Comparison of ENCODE assay signal across 2 cellular contexts in the genomic region with DNA sequence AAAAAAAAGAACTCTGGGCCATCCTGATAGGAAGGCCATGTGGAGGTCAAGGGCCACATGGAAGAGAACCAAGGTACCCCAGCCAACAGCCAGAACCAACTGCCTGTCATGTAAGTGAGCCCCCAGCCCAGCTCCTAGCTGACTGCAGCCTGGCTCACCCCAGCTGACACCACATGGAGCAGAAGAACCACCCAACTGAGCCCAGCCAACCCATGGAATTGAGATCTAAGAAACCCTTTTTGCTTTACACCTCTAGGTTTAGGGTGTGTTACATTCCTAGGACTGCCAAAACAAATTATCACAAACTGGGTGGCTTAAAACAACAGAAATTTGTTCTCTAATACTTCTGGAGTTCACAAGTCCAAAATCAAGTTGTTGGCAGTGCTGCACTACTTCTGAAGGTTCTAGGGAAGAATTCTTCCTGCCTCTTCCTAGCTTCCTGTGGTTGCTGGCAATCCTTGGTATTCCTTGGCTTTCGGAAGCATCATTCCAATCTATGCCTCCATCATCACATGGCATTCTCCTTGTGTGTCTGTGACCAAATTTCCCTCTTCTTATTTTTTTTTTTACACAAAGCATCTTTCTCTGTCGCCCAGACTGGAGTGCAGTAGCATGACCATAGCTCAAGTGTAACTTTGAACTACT.
TF ChIP-seq lines count a peak whose summit lies in the region.

No MANE protein-coding gene starts in this region.

TF ChIP-seq in HEK293, 187 proteins besides CTCF, POLR2A, EP300 and RAD21:
- TF ChIP-seq SETDB1 (IDR thresholded peaks at IDR 0.05; ENCODE audit: insufficient read length, low read length) (peak; percentile 53), ZNF510 (tag by site-specific recombination; IDR thresholded peaks at IDR 0.05; ENCODE audit: insufficient replicate concordance) (no peak), TRIM28 (IDR thresholded peaks at IDR 0.05; ENCODE audit: borderline replicate concordance, low read length) (peak; percentile 47; the same call in 1 of the 2 replicates)
- TF ChIP-seq, protein P1, sequence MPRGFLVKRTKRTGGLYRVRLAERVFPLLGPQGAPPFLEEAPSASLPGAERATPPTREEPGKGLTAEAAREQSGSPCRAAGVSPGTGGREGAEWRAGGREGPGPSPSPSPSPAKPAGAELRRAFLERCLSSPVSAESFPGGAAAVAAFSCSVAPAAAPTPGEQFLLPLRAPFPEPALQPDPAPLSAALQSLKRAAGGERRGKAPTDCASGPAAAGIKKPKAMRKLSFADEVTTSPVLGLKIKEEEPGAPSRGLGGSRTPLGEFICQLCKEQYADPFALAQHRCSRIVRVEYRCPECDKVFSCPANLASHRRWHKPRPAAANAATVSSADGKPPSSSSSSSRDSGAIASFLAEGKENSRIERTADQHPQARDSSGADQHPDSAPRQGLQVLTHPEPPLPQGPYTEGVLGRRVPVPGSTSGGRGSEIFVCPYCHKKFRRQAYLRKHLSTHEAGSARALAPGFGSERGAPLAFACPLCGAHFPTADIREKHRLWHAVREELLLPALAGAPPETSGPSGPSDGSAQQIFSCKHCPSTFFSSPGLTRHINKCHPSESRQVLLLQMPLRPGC (tag by site-specific recombination; IDR thresholded peaks at IDR 0.05), result no peak

TF ChIP-seq in H1, 55 proteins besides CTCF, POLR2A, EP300 and RAD21:
- TF ChIP-seq, protein P2, sequence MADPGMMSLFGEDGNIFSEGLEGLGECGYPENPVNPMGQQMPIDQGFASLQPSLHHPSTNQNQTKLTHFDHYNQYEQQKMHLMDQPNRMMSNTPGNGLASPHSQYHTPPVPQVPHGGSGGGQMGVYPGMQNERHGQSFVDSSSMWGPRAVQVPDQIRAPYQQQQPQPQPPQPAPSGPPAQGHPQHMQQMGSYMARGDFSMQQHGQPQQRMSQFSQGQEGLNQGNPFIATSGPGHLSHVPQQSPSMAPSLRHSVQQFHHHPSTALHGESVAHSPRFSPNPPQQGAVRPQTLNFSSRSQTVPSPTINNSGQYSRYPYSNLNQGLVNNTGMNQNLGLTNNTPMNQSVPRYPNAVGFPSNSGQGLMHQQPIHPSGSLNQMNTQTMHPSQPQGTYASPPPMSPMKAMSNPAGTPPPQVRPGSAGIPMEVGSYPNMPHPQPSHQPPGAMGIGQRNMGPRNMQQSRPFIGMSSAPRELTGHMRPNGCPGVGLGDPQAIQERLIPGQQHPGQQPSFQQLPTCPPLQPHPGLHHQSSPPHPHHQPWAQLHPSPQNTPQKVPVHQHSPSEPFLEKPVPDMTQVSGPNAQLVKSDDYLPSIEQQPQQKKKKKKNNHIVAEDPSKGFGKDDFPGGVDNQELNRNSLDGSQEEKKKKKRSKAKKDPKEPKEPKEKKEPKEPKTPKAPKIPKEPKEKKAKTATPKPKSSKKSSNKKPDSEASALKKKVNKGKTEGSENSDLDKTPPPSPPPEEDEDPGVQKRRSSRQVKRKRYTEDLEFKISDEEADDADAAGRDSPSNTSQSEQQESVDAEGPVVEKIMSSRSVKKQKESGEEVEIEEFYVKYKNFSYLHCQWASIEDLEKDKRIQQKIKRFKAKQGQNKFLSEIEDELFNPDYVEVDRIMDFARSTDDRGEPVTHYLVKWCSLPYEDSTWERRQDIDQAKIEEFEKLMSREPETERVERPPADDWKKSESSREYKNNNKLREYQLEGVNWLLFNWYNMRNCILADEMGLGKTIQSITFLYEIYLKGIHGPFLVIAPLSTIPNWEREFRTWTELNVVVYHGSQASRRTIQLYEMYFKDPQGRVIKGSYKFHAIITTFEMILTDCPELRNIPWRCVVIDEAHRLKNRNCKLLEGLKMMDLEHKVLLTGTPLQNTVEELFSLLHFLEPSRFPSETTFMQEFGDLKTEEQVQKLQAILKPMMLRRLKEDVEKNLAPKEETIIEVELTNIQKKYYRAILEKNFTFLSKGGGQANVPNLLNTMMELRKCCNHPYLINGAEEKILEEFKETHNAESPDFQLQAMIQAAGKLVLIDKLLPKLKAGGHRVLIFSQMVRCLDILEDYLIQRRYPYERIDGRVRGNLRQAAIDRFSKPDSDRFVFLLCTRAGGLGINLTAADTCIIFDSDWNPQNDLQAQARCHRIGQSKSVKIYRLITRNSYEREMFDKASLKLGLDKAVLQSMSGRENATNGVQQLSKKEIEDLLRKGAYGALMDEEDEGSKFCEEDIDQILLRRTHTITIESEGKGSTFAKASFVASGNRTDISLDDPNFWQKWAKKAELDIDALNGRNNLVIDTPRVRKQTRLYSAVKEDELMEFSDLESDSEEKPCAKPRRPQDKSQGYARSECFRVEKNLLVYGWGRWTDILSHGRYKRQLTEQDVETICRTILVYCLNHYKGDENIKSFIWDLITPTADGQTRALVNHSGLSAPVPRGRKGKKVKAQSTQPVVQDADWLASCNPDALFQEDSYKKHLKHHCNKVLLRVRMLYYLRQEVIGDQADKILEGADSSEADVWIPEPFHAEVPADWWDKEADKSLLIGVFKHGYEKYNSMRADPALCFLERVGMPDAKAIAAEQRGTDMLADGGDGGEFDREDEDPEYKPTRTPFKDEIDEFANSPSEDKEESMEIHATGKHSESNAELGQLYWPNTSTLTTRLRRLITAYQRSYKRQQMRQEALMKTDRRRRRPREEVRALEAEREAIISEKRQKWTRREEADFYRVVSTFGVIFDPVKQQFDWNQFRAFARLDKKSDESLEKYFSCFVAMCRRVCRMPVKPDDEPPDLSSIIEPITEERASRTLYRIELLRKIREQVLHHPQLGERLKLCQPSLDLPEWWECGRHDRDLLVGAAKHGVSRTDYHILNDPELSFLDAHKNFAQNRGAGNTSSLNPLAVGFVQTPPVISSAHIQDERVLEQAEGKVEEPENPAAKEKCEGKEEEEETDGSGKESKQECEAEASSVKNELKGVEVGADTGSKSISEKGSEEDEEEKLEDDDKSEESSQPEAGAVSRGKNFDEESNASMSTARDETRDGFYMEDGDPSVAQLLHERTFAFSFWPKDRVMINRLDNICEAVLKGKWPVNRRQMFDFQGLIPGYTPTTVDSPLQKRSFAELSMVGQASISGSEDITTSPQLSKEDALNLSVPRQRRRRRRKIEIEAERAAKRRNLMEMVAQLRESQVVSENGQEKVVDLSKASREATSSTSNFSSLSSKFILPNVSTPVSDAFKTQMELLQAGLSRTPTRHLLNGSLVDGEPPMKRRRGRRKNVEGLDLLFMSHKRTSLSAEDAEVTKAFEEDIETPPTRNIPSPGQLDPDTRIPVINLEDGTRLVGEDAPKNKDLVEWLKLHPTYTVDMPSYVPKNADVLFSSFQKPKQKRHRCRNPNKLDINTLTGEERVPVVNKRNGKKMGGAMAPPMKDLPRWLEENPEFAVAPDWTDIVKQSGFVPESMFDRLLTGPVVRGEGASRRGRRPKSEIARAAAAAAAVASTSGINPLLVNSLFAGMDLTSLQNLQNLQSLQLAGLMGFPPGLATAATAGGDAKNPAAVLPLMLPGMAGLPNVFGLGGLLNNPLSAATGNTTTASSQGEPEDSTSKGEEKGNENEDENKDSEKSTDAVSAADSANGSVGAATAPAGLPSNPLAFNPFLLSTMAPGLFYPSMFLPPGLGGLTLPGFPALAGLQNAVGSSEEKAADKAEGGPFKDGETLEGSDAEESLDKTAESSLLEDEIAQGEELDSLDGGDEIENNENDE (IDR thresholded peaks at IDR 0.05; ENCODE audit: insufficient replicate concordance, low read length), result no peak
- TF ChIP-seq SIRT6 (IDR thresholded peaks at IDR 0.05; ENCODE audit: low read length), result no peak
- TF ChIP-seq, protein P3, sequence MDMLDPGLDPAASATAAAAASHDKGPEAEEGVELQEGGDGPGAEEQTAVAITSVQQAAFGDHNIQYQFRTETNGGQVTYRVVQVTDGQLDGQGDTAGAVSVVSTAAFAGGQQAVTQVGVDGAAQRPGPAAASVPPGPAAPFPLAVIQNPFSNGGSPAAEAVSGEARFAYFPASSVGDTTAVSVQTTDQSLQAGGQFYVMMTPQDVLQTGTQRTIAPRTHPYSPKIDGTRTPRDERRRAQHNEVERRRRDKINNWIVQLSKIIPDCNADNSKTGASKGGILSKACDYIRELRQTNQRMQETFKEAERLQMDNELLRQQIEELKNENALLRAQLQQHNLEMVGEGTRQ (IDR thresholded peaks at IDR 0.05; ENCODE audit: low read length), result no peak
